Comparison of ENCODE assay signal across 9 cellular contexts in genomic region chr15:58227706-58228543, GRCh38.
DNase-seq lines count a peak whose midpoint lies in the region; ATAC-seq and TF ChIP-seq lines count a peak whose summit lies in the region.
"Had no signal": no experiment of that assay in that cellular context is flagged by ENCODE, and none has a peak within 500 bp of the region (broad histone marks: within the 10 kb centered on the region; RNA-seq: fewer than 3 reads in every experiment).

No MANE protein-coding gene starts in this region.

- intact Hi-C loops in Calu3 (cut with micrococcal nuclease; ENCODE audit: unreplicated experiment), result loop anchor here (2.0 to 10.0 kb wide), 7 partner anchors 44 to 1274 kb away; partner anchors contain the start of genes CCNB2 and MINDY2
- intact Hi-C loops in activated T-helper 1 cell treated with anti-CD3 and anti-CD28 coated beads, Interleukin-12 subunit alpha, Interleukin-12 subunit beta, Interleukin-2, Interleukin-4 antibody, amounts not matched to agents 30 ng/mL and 10 ng/mL and 1 ng/mL, durations not matched to agents 14 hours and 24 hours and 36 hours (cut with micrococcal nuclease), result loop anchor here (1.0 to 10.0 kb wide), 5 partner anchors 42 to 1301 kb away; no protein-coding TSS in a partner anchor

- no peaks in the 10 kb centered on the region for H3K27me3 Mint-ChIP-seq in Calu3 (ENCODE audit: unreplicated experiment)
- H3K27me3 Mint-ChIP-seq in activated T-helper 1 cell treated with anti-CD3 and anti-CD28 coated beads, Interleukin-12 subunit alpha, Interleukin-12 subunit beta, Interleukin-2, Interleukin-4 antibody, amounts not matched to agents 30 ng/mL and 10 ng/mL and 1 ng/mL, durations not matched to agents 14 hours and 24 hours and 36 hours (ENCODE audit: insufficient read depth), result peaks cover 20% of the 10 kb centered on the region

- H3K4me1 Mint-ChIP-seq in Calu3 (ENCODE audit: low read depth, unreplicated experiment), result peaks cover 46% of the 10 kb centered on the region
- H3K4me1 Mint-ChIP-seq in activated T-helper 1 cell treated with anti-CD3 and anti-CD28 coated beads, Interleukin-12 subunit alpha, Interleukin-12 subunit beta, Interleukin-2, Interleukin-4 antibody, amounts not matched to agents 30 ng/mL and 10 ng/mL and 1 ng/mL, durations not matched to agents 14 hours and 24 hours and 36 hours (ENCODE audit: low read depth), result peaks cover 19% of the 10 kb centered on the region

- no peak overlapping the region for H3K27ac ChIP-seq in Peyer's patch
- no peak overlapping the region for H3K27ac ChIP-seq in neutrophil
- H3K27ac ChIP-seq in thoracic aorta, result peak overlapping the region; percentile 4 to 33

- H3K4me3 ChIP-seq in Peyer's patch (no peak overlapping the region), fibroblast of pulmonary artery (replicated peaks; ENCODE audit: low read depth, low read length) (no peak overlapping the region), neutrophil (ENCODE audit: low read depth in 1 of 2, low read length in 1 of 2) (no peak overlapping the region), thoracic aorta (no peak overlapping the region)

- no peaks in the 10 kb centered on the region for H3K9me3 Mint-ChIP-seq in Calu3 (ENCODE audit: low read depth, unreplicated experiment)
- H3K9me3 Mint-ChIP-seq in activated T-helper 1 cell treated with anti-CD3 and anti-CD28 coated beads, Interleukin-12 subunit alpha, Interleukin-12 subunit beta, Interleukin-2, Interleukin-4 antibody, amounts not matched to agents 30 ng/mL and 10 ng/mL and 1 ng/mL, durations not matched to agents 14 hours and 24 hours and 36 hours, result no peaks in the 10 kb centered on the region
- H3K9me3 Mint-ChIP-seq: activated naive CD4-positive, alpha-beta T cell treated with anti-CD3 and anti-CD28 coated beads, Interleukin-2, amount 50 U/mL, for 24 hours had no signal

- H3K27me3 ChIP-seq in Peyer's patch (no peaks in the 10 kb centered on the region), neutrophil (no peaks in the 10 kb centered on the region), thoracic aorta (replicated peaks; ENCODE audit: insufficient read depth) (no peaks in the 10 kb centered on the region)

- TF ChIP-seq CTCF in Calu3 (IDR thresholded peaks at IDR 0.05; ENCODE audit: unreplicated experiment), result peak; percentile 94
- TF ChIP-seq CTCF in Peyer's patch (IDR thresholded peaks at IDR 0.05), result peak; percentile 18 to 89 (median 76)
- TF ChIP-seq CTCF in fibroblast of pulmonary artery (IDR thresholded peaks at IDR 0.05; ENCODE audit: low read length, missing control alignments), result peak; percentile 88
- peak; percentile 70 for TF ChIP-seq CTCF in neutrophil (IDR thresholded peaks at IDR 0.05)
- peak; percentile 72 for TF ChIP-seq CTCF in thoracic aorta (IDR thresholded peaks at IDR 0.05)

- no peak for TF ChIP-seq POLR2A in Peyer's patch (IDR thresholded peaks at IDR 0.05)

- no peaks in the 10 kb centered on the region for H3K36me3 Mint-ChIP-seq in Calu3 (ENCODE audit: insufficient read depth, unreplicated experiment)
- no peaks in the 10 kb centered on the region for H3K36me3 Mint-ChIP-seq in activated T-helper 1 cell treated with anti-CD3 and anti-CD28 coated beads, Interleukin-12 subunit alpha, Interleukin-12 subunit beta, Interleukin-2, Interleukin-4 antibody, amounts not matched to agents 30 ng/mL and 10 ng/mL and 1 ng/mL, durations not matched to agents 14 hours and 24 hours and 36 hours (ENCODE audit: low read depth)
- H3K36me3 Mint-ChIP-seq: activated naive CD4-positive, alpha-beta T cell treated with anti-CD3 and anti-CD28 coated beads, Interleukin-2, amount 50 U/mL, for 24 hours had no signal

- peak; percentile 66 for ATAC-seq in thoracic aorta (ENCODE audit: insufficient number of reproducible peaks, low FRiP score, low read depth)

- CTCF ChIA-PET in Calu3 (lab: Charles Lee), result interaction anchor here (0.5 to 1.3 kb wide), 9 partner anchors 42 to 1302 kb away, joined by 3 to 9 read pairs (median 3); partner anchors contain the start of gene MINDY2

- DNase-seq in Calu3, result peak; percentile 87
- DNase-seq in KBM-7, result peak; percentile 84
- DNase-seq in Peyer's patch, result peak; percentile 49 to 85 (median 64)
- peak; percentile 48 for DNase-seq in activated T-helper 1 cell treated with anti-CD3 and anti-CD28 coated beads, Interleukin-12 subunit alpha, Interleukin-12 subunit beta, Interleukin-2, Interleukin-4 antibody, amounts not matched to agents 30 ng/mL and 10 ng/mL and 1 ng/mL, durations not matched to agents 14 hours and 24 hours and 36 hours (ENCODE audit: low spot score)
- peak; percentile 91 for DNase-seq in fibroblast of pulmonary artery (ENCODE audit: low read depth)
- peak; percentile 44 for DNase-seq in thoracic aorta (ENCODE audit: low spot score)
- DNase-seq in cortex of kidney (lab: John Stamatoyannopoulos, UW), result no peak

- no peaks in the 10 kb centered on the region for H3K4me1 ChIP-seq in Peyer's patch
- peaks cover 9% of the 10 kb centered on the region in 2 experiments for H3K4me1 ChIP-seq in neutrophil (ENCODE audit: control insufficient read depth in 1 of 2, insufficient read depth in 1 of 2, low read depth in 1 of 2, low read length in 1 of 2)
- H3K4me1 ChIP-seq in thoracic aorta (ENCODE audit: control insufficient read depth in 1 of 2, low read depth in 2 of 2), result peaks cover 10 to 30% of the 10 kb centered on the region in 2 donors

- H3K36me3 ChIP-seq in Peyer's patch (no peaks in the 10 kb centered on the region), neutrophil (no peaks in the 10 kb centered on the region), thoracic aorta (no peaks in the 10 kb centered on the region)

- H3K4me3 Mint-ChIP-seq in Calu3 (ENCODE audit: low read depth, unreplicated experiment), result peak overlapping the region; percentile 8
- H3K4me3 Mint-ChIP-seq in activated T-helper 1 cell treated with anti-CD3 and anti-CD28 coated beads, Interleukin-12 subunit alpha, Interleukin-12 subunit beta, Interleukin-2, Interleukin-4 antibody, amounts not matched to agents 30 ng/mL and 10 ng/mL and 1 ng/mL, durations not matched to agents 14 hours and 24 hours and 36 hours, result no peak overlapping the region
- H3K4me3 Mint-ChIP-seq: activated naive CD4-positive, alpha-beta T cell treated with anti-CD3 and anti-CD28 coated beads, Interleukin-2, amount 50 U/mL, for 24 hours had no signal

- no peaks in the 10 kb centered on the region for H3K9me3 ChIP-seq in Peyer's patch
- no peaks in the 10 kb centered on the region for H3K9me3 ChIP-seq in neutrophil
- no peaks in the 10 kb centered on the region for H3K9me3 ChIP-seq in thoracic aorta

- in situ Hi-C loops in KBM-7 (cut with MboI; ENCODE audit: low pct_unique_long_range_greater_than_20kb, low sequenced_read_pairs), result loop anchor here (25.0 kb wide), 1 partner anchor 534 kb away; the partner anchor contains the start of gene MINDY2

- H3K27ac Mint-ChIP-seq in Calu3 (ENCODE audit: unreplicated experiment), result peak overlapping the region; percentile 62
- no peak overlapping the region for H3K27ac Mint-ChIP-seq in activated T-helper 1 cell treated with anti-CD3 and anti-CD28 coated beads, Interleukin-12 subunit alpha, Interleukin-12 subunit beta, Interleukin-2, Interleukin-4 antibody, amounts not matched to agents 30 ng/mL and 10 ng/mL and 1 ng/mL, durations not matched to agents 14 hours and 24 hours and 36 hours
- H3K27ac Mint-ChIP-seq: activated naive CD4-positive, alpha-beta T cell treated with anti-CD3 and anti-CD28 coated beads, Interleukin-2, amount 50 U/mL, for 24 hours had no signal

- no TSS peak for BruUV-seq in Calu3 (replicated peaks; lab: Mats Ljungman, UMichigan)

Comparison
In these comparisons a context has a peak if more than half of its experiments do, and no peak if none do; other contexts are left out.
1. H3K27ac ChIP-seq: peak in thoracic aorta (2 of 2); none in Peyer's patch (0 of 4) and neutrophil (single experiment).
2. Peak in every context shown above with its lines, with median percentiles within 50 percentile points of each other: CTCF ChIP-seq.